22 cellular contexts compared by ENCODE assay signal in genomic region chr6:75755704-75756103, GRCh38. TPM values are rescaled to one million over a fixed set of nuclear protein-coding genes. Genes with fewer than 3 reads are reported as not detected.
DNase-seq lines count a peak whose midpoint lies in the region; ATAC-seq, FAIRE-seq and TF ChIP-seq lines count a peak whose summit lies in the region.
"Had no signal": no experiment of that assay in that cellular context is flagged by ENCODE, and none has a peak within 500 bp of the region (broad histone marks: within the 10 kb centered on the region; RNA-seq: fewer than 3 reads in every experiment).

No MANE protein-coding gene starts in this region.

- H3K4me3 ChIP-seq in cardiac muscle cell (no peak overlapping the region), GM12878 (no peak overlapping the region), HepG2 (replicated peaks in 1 of 3; ENCODE audit: insufficient read depth in 1 of 3, low read depth in 2 of 3, low read length in 3 of 3) (no peak overlapping the region), spleen (no peak overlapping the region)
- H3K4me3 ChIP-seq: BLaER1 had no signal

- RAD21 ChIA-PET in GM12878 (lab: Charles Lee; ENCODE audit: unreplicated experiment): no interaction called here

- H3K79me2 ChIP-seq in GM12878 (ENCODE audit: control insufficient read depth, insufficient read depth, low read length) (no peaks in the 10 kb centered on the region; the same call in 1 of the 2 replicates), HepG2 (ENCODE audit: insufficient read depth, low read length) (peaks cover 2% of the 10 kb centered on the region)

- no peak for ATAC-seq in Right ventricle myocardium inferior
- ATAC-seq in GM12878: no peak
- no peak for ATAC-seq in HepG2
- ATAC-seq in GM18520 (IDR thresholded peaks at IDR 0.05; ENCODE audit: unreplicated experiment): no peak
- ATAC-seq: CD8-positive, alpha-beta T cell; SK-N-SH treated with all-trans-retinoic acid at 6 μM for 48 hours had no signal

- WGBS in GM12878 (ENCODE audit: insufficient coverage, insufficient replicate concordance, low lambda C conversion rate, missing lambda C conversion rate): 69% methylated on average over 5 of the region's 5 CpGs
- WGBS in HepG2 (ENCODE audit: low lambda C conversion rate): 92% methylated on average over 5 of the region's 5 CpGs
- 90 to 95% (median 94%) methylated on average over 5 of the region's 5 CpGs for WGBS in spleen, 5 donors

- H3K27ac ChIP-seq in cardiac muscle cell (peak overlapping the region; percentile 6), GM12878 (ENCODE audit: control insufficient read depth, insufficient read depth) (no peak overlapping the region), HepG2 (ENCODE audit: extremely low read length, insufficient read depth, low read length) (no peak overlapping the region), spleen (no peak overlapping the region)
- H3K27ac ChIP-seq: BLaER1, HL-60 had no signal

- peaks cover 3% of the 10 kb centered on the region for H3K4me1 ChIP-seq in cardiac muscle cell (ENCODE audit: low read depth)
- no peaks in the 10 kb centered on the region for H3K4me1 ChIP-seq in GM12878 (ENCODE audit: control insufficient read depth, insufficient read depth, low read length)
- peaks cover 25% of the 10 kb centered on the region for H3K4me1 ChIP-seq in HepG2 (ENCODE audit: insufficient read depth, low read length)
- H3K4me1 ChIP-seq in spleen: peaks cover 0 to 25% (median 12%) of the 10 kb centered on the region in 6 donors

- in situ Hi-C loops in GM12878 (cut with MboI): loop anchor here (10.0 kb wide), 1 partner anchor 471 kb away; the partner anchor contains the start of gene TMEM30A
- in situ Hi-C loops in HepG2 (cut with HindIII; ENCODE audit: extremely low pct_ligation_motif_present, low pct_unique_long_range_greater_than_20kb): no loop called here

- SMC1A ChIA-PET in GM12878 (lab: Charles Lee; ENCODE audit: uncharacterized antibody, unreplicated experiment): interaction anchor here (1.4 kb wide), 1 partner anchor 138 kb away, joined by 3 read pairs; no protein-coding TSS in a partner anchor

- BruUV-seq in GM12878 (replicated peaks; lab: Mats Ljungman, UMichigan) (no TSS peak), HepG2 (replicated peaks; lab: Mats Ljungman, UMichigan) (no TSS peak)

- H4K20me1 ChIP-seq in GM12878 (ENCODE audit: control insufficient read depth, insufficient read depth) (no peaks in the 10 kb centered on the region), HepG2 (ENCODE audit: insufficient read depth, low read length) (no peaks in the 10 kb centered on the region)

- H3K9ac ChIP-seq in GM12878 (ENCODE audit: control insufficient read depth, insufficient read depth, low read length): no peak overlapping the region
- no peak overlapping the region for H3K9ac ChIP-seq in HepG2 (ENCODE audit: insufficient read depth, low read depth, low read length)
- H3K9ac ChIP-seq: BLaER1 had no signal

- no peaks in the 10 kb centered on the region for H3K27me3 ChIP-seq in cardiac muscle cell
- H3K27me3 ChIP-seq in GM12878 (replicated peaks in 1 of 2; ENCODE audit: control insufficient read depth in 2 of 2, insufficient read depth in 2 of 2, low read length in 1 of 2): no peaks in the 10 kb centered on the region
- H3K27me3 ChIP-seq in HepG2 (ENCODE audit: control insufficient read depth in 1 of 2, insufficient read depth in 2 of 2, low read length in 2 of 2): no peaks in the 10 kb centered on the region
- H3K27me3 ChIP-seq in spleen (replicated peaks in 1 of 7): peaks cover 0 to 54% (median 0%) of the 10 kb centered on the region in 7 donors

- no peak overlapping the region for H2AFZ ChIP-seq in GM12878 (ENCODE audit: control insufficient read depth, low read depth, low read length)
- H2AFZ ChIP-seq in HepG2 (ENCODE audit: low read length): no peak overlapping the region

- H3K4me2 ChIP-seq in GM12878 (ENCODE audit: control insufficient read depth, insufficient read depth) (no peak overlapping the region), HepG2 (ENCODE audit: low read depth, low read length) (no peak overlapping the region)
- H3K4me2 ChIP-seq: BLaER1 had no signal

- POLR2A ChIA-PET in GM12878 (lab: Charles Lee) (interaction anchor here (1.3 kb wide), 1 partner anchor 14 kb away, joined by 4 read pairs; no protein-coding TSS in a partner anchor), HepG2 (lab: Yijun Ruan, JAX) (no interaction called here)

- TF ChIP-seq CTCF in cardiac muscle cell (IDR thresholded peaks at IDR 0.05; ENCODE audit: low read depth, low read length) (no peak), GM12878 (IDR thresholded peaks at IDR 0.05 in 2 of 3, conservative IDR thresholded peaks at IDR 0.05 in 1 of 3; ENCODE audit: control insufficient read depth in 2 of 3, extremely low read depth in 1 of 3, insufficient read depth in 1 of 3, low read depth in 3 of 3, low read length in 3 of 3) (no peak), HepG2 (CRISPR knock-in tag; IDR thresholded peaks at IDR 0.05) (no peak), spleen (IDR thresholded peaks at IDR 0.05 in 8 of 11, conservative IDR thresholded peaks at IDR 0.05 in 3 of 11) (no peak)

- TF ChIP-seq EP300 in GM12878 (IDR thresholded peaks at IDR 0.05; ENCODE audit: borderline replicate concordance in 1 of 2, control insufficient read depth in 1 of 2, low read depth in 2 of 2, low read length in 2 of 2) (no peak), HepG2 (IDR thresholded peaks at IDR 0.05; ENCODE audit: low read depth in 2 of 2, low read length in 2 of 2) (no peak), HepG2 (CRISPR knock-in tag; IDR thresholded peaks at IDR 0.05; ENCODE audit: borderline replicate concordance) (no peak)

- FAIRE-seq in GM12878 (lab: Jason Lieb, UNC) (peak; percentile 18), HepG2 (lab: Jason Lieb, UNC) (no peak)
- FAIRE-seq: A204.1, GM12892, HTR-8/SVneo had no signal

- peak in 1 of 2 donors; percentile 14 for DNase-seq in cardiac muscle cell (ENCODE audit: low read depth in 1 of 2, low spot score in 1 of 2)
- no peak for DNase-seq in Right ventricle myocardium inferior (ENCODE audit: missing footprints)
- DNase-seq in GM12878 (ENCODE audit: low read depth, low spot score): no peak
- DNase-seq in HepG2 (ENCODE audit: low spot score): no peak
- no peak for DNase-seq in spleen
- DNase-seq in DMS153 (lab: John Stamatoyannopoulos, UW): no peak
- no peak for DNase-seq in amygdala (lab: John Stamatoyannopoulos, UW)
- DNase-seq: CD8-positive, alpha-beta T cell; DMS 273 treated with DMSO at 0.1 percent for 48 hours; GF-D8; NCI-H1092; NCI-H146; NCI-H2081; NCI-H510A treated with DMSO at 0.1 percent for 48 hours; SHP77 treated with DMSO at 0.1 percent for 48 hours had no signal

- intact Hi-C loops in Right ventricle myocardium inferior (cut with DNase I) (no loop called here), GM12878 (cut with micrococcal nuclease; ENCODE audit: unreplicated experiment) (loop anchor here (10.0 kb wide), 1 partner anchor 261 kb away; the partner anchor contains the start of gene FILIP1), HepG2 (cut with micrococcal nuclease; ENCODE audit: unreplicated experiment) (no loop called here), spleen (cut with DNase I; ENCODE audit: low total_unique reads) (no loop called here)

- TF ChIP-seq POLR2A in GM12878 (IDR thresholded peaks at IDR 0.05; ENCODE audit: low read depth, low read length) (no peak), HepG2 (IDR thresholded peaks at IDR 0.05; ENCODE audit: insufficient read depth in 1 of 2, low read depth in 2 of 2, low read length in 2 of 2) (no peak), spleen (IDR thresholded peaks at IDR 0.05) (no peak)

- H3K9me3 ChIP-seq in cardiac muscle cell (ENCODE audit: low read depth) (no peaks in the 10 kb centered on the region), GM12878 (replicated peaks; ENCODE audit: control insufficient read depth, insufficient read depth, low read length) (no peaks in the 10 kb centered on the region), HepG2 (ENCODE audit: low read length) (no peaks in the 10 kb centered on the region), spleen (no peaks in the 10 kb centered on the region)
- H3K9me3 ChIP-seq: BLaER1 had no signal

- no peaks in the 10 kb centered on the region for H3K36me3 ChIP-seq in cardiac muscle cell
- no peaks in the 10 kb centered on the region for H3K36me3 ChIP-seq in GM12878 (ENCODE audit: control insufficient read depth in 2 of 2, insufficient read depth in 2 of 2, low read length in 1 of 2)
- no peaks in the 10 kb centered on the region for H3K36me3 ChIP-seq in HepG2 (replicated peaks in 1 of 2; ENCODE audit: control insufficient read depth in 1 of 2, insufficient read depth in 2 of 2, low read length in 2 of 2)
- H3K36me3 ChIP-seq in spleen: no peaks in the 10 kb centered on the region
- H3K36me3 ChIP-seq: BLaER1 had no signal

- CTCF ChIA-PET in GM12878 (lab: Yijun Ruan, JAX): no interaction called here
- CTCF ChIA-PET in HepG2 (lab: Yijun Ruan, JAX; ENCODE audit: low intra/inter-chr PET ratio, low total read pairs): no interaction called here

- TF ChIP-seq RAD21 in GM12878 (IDR thresholded peaks at IDR 0.05; ENCODE audit: insufficient read depth, low read depth, low read length) (no peak), HepG2 (CRISPR knock-in tag; IDR thresholded peaks at IDR 0.05) (no peak)

RNA-seq across cellular contexts. Expression of gene MYO6, which starts 6.7 kb away (rescaled TPM):
- total RNA-seq in cardiac muscle cell (8.7 and 17.9 TPM in 2 replicates), Right ventricle myocardium inferior (4.7 TPM), GM12878 (2014; rRNA removed) (9.7 and 11.6 TPM in 2 replicates), GM12878 (2014; rRNA removed; fragmentation: Illumina TruSeq; extraction: Trizol) (11.3 and 11.6 TPM in 2 replicates), GM12878 (2021) (22.6 and 23.2 TPM in 2 replicates), HepG2 (2016; rRNA removed; fragmentation: Illumina TruSeq; extraction: Trizol) (5.4 and 13.1 TPM in 2 replicates), spleen (10 to 100 TPM; 15.3 to 29.1 (median 21.6) TPM)
- polyA plus RNA-seq in cardiac muscle cell (34.7 and 63.7 TPM in 2 replicates), GM12878 (2011; rRNA removed) (30.4 and 48.0 TPM in 2 replicates), GM12878 (2014; fragmentation: Illumina TruSeq; extraction: Trizol) (22.3 and 29.2 TPM in 2 replicates), GM12878 (2014; fragmentation: Nextera tagmentation; extraction: Ambion mirVana) (1 to 10 TPM; 7.9 to 8.0 TPM), GM12878 (2014; rRNA removed) (9.0 and 11.0 TPM in 2 replicates), GM12878 (2016; fragmentation: Nextera tagmentation; extraction: Ambion mirVana) (10 to 100 TPM; 27.7 to 27.9 TPM), HepG2 (2011; rRNA removed) (7.5 and 9.5 TPM in 2 replicates), spleen (1 to 10 TPM; 4.2 to 6.5 (median 6.0) TPM)
- total RNA-seq in GM12878 (2013; cell fraction: nucleolus; rRNA removed): 31.1 and 32.1 TPM in 2 replicates
- polyA plus RNA-seq in GM12878 (2011; ENCODE audit: low read depth): 2.1 TPM
- 14.5 and 17.5 TPM in 2 replicates for polyA plus RNA-seq in GM12878 (2011; cell fraction: cytosol; rRNA removed)
- polyA plus RNA-seq in GM12878 (2011; cell fraction: nucleus; rRNA removed): 28.1 and 44.5 TPM in 2 replicates
- 3.1 and 4.0 TPM in 2 replicates for polyA plus RNA-seq in GM12878 (2012)
- polyA minus RNA-seq in GM12878 (2011; rRNA and poly(A)+ RNA removed): 27.5 and 28.5 TPM in 2 replicates
- polyA minus RNA-seq in GM12878 (2011; cell fraction: cytosol; rRNA and poly(A)+ RNA removed): 12.8 and 16.5 TPM in 2 replicates
- polyA minus RNA-seq in GM12878 (2011; cell fraction: nucleus; rRNA and poly(A)+ RNA removed): 16.8 and 27.3 TPM in 2 replicates
- total RNA-seq in HepG2 (2016; cell fraction: cytosol; rRNA removed; fragmentation: Illumina TruSeq; extraction: Trizol; ENCODE audit: low read depth): 0.51 and 0.79 TPM in 2 replicates
- 5.6 and 10.9 TPM in 2 replicates for total RNA-seq in HepG2 (2016; cell fraction: insoluble cytoplasmic fraction; rRNA removed; fragmentation: Illumina TruSeq; extraction: Trizol)
- 1.4 and 1.8 TPM in 2 replicates for total RNA-seq in HepG2 (2016; cell fraction: membrane; rRNA removed; fragmentation: Illumina TruSeq; extraction: Trizol)
- total RNA-seq in HepG2 (2016; cell fraction: nucleus; rRNA removed; fragmentation: Illumina TruSeq; extraction: Trizol): 12.2 and 12.6 TPM in 2 replicates
- 2.9 and 6.1 TPM in 2 replicates for polyA plus RNA-seq in HepG2 (2011; cell fraction: cytosol; rRNA removed)
- 13.8 and 22.1 TPM in 2 replicates for polyA plus RNA-seq in HepG2 (2011; cell fraction: nucleus; rRNA removed)
- 14.2 and 16.8 TPM in 2 replicates for polyA plus RNA-seq in HepG2 (2012)
- 0.17 and 0.19 TPM in 2 replicates for polyA plus RNA-seq in HepG2 (2016; cell fraction: cytosol; fragmentation: Illumina TruSeq; extraction: Trizol; ENCODE audit: low read depth)
- polyA plus RNA-seq in HepG2 (2016; cell fraction: insoluble cytoplasmic fraction; fragmentation: Illumina TruSeq; extraction: Trizol; ENCODE audit: low read depth): 13.2 and 14.1 TPM in 2 replicates
- polyA plus RNA-seq in HepG2 (2016; cell fraction: membrane; fragmentation: Illumina TruSeq; extraction: Trizol; ENCODE audit: low read depth): 0.60 and 1.2 TPM in 2 replicates
- polyA plus RNA-seq in HepG2 (2016; cell fraction: nucleus; fragmentation: Illumina TruSeq; extraction: Trizol; ENCODE audit: insufficient read depth, low read depth): 20.2 and 22.0 TPM in 2 replicates
- polyA minus RNA-seq in HepG2 (2011; rRNA and poly(A)+ RNA removed; ENCODE audit: low replicate concordance): 2.9 and 3.1 TPM in 2 replicates
- 4.7 and 6.7 TPM in 2 replicates for polyA minus RNA-seq in HepG2 (2011; cell fraction: cytosol; rRNA and poly(A)+ RNA removed)
- polyA minus RNA-seq in HepG2 (2011; cell fraction: nucleus; rRNA and poly(A)+ RNA removed): 20.7 and 33.1 TPM in 2 replicates
